ENCODE assay signal across 1 cellular context in the genomic region with DNA sequence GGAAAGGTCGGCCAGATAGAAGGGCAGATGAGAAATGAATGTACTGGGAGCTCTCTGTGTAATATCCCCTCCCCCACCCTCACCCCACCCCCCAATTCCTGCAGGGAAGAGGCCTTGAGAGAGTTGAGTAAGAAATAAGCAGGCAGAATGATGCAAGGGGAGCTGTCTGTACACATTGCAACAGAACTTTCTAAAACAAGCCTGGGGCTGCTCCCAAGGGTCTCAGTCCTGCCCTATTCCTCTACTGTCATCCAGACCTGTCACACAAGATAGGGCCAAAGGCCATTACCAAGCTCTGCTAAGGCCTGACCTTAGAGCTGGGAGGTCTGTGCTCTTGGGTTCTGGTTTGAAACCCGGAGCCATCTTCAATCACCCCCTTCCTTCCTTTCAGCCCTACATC.
A peak's percentile ranks its signal among the peaks of the same experiment; 100 is the strongest.
TF ChIP-seq lines count a peak whose summit lies in the region.

No MANE protein-coding gene starts in this region.

TF ChIP-seq in HepG2, 621 proteins besides CTCF, POLR2A, EP300 and RAD21 (continued from another document and continues in another):
- TF ChIP-seq, protein P1, sequence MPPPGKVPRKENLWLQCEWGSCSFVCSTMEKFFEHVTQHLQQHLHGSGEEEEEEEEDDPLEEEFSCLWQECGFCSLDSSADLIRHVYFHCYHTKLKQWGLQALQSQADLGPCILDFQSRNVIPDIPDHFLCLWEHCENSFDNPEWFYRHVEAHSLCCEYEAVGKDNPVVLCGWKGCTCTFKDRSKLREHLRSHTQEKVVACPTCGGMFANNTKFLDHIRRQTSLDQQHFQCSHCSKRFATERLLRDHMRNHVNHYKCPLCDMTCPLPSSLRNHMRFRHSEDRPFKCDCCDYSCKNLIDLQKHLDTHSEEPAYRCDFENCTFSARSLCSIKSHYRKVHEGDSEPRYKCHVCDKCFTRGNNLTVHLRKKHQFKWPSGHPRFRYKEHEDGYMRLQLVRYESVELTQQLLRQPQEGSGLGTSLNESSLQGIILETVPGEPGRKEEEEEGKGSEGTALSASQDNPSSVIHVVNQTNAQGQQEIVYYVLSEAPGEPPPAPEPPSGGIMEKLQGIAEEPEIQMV (CRISPR knock-in tag; IDR thresholded peaks at IDR 0.05; ENCODE audit: low read depth), result no peak
- TF ChIP-seq, protein P2, sequence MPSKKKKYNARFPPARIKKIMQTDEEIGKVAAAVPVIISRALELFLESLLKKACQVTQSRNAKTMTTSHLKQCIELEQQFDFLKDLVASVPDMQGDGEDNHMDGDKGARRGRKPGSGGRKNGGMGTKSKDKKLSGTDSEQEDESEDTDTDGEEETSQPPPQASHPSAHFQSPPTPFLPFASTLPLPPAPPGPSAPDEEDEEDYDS (CRISPR knock-in tag; IDR thresholded peaks at IDR 0.05), result no peak
- TF ChIP-seq, protein P3, sequence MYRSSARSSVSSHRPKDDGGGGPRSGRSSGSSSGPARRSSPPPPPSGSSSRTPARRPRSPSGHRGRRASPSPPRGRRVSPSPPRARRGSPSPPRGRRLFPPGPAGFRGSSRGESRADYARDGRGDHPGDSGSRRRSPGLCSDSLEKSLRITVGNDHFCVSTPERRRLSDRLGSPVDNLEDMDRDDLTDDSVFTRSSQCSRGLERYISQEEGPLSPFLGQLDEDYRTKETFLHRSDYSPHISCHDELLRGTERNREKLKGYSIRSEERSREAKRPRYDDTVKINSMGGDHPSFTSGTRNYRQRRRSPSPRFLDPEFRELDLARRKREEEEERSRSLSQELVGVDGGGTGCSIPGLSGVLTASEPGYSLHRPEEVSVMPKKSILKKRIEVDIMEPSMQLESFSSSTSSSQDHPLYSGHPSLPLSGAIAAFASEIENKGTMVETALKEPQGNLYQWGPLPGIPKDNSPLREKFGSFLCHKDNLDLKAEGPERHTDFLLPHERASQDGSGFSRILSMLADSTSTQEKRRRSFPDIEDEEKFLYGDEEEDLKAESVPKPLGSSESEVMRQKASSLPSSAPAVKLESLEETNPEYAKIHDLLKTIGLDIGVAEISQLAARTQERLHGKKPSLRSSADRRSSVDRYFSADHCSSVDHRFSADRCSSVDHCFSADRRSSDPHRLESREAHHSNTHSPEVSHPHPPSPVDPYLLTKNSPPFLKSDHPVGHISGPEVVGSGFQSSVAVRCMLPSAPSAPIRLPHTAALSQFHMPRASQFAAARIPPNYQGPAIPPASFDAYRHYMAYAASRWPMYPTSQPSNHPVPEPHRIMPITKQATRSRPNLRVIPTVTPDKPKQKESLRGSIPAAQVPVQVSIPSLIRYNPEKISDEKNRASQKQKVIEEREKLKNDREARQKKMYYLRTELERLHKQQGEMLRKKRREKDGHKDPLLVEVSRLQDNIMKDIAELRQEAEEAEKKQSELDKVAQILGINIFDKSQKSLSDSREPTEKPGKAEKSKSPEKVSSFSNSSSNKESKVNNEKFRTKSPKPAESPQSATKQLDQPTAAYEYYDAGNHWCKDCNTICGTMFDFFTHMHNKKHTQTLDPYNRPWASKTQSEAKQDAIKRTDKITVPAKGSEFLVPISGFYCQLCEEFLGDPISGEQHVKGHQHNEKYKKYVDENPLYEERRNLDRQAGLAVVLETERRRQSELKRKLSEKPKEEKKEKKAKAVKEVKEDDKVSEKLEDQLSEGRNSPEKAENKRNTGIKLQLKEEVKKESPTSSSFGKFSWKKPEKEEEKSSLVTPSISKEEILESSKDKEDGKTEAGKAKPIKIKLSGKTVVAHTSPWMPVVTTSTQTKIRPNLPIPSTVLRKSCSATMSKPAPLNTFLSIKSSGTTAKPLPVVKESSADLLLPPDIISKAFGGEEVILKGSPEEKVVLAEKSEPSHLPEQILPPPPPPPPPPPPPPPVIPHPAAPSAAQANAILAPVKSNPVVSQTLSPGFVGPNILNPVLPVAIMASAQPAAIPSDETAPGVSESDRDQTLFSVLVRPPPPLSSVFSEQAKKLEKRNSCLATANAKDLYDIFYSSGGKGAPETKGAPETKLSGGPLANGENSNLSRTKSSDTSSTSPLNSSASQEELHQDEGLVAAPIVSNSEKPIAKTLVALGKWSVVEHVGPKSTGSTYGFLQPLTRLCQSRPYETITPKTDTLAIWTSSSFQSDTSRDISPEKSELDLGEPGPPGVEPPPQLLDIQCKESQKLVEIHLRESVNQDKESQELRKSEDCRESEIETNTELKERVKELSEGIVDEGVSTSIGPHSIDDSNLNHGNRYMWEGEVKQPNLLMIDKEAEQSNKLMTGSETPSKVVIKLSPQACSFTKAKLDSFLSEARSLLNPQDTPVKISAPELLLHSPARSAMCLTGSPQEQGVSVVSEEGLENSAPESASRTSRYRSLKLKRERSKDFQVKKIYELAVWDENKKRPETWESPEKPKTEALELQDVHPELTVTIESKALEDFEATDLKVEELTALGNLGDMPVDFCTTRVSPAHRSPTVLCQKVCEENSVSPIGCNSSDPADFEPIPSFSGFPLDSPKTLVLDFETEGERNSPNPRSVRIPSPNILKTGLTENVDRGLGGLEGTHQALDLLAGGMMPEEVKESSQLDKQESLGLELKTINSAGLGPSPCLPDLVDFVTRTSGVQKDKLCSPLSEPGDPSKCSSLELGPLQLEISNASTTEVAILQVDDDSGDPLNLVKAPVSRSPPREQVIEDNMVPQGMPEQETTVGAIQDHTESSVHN (CRISPR knock-in tag; IDR thresholded peaks at IDR 0.05), result no peak
- TF ChIP-seq, protein P4, sequence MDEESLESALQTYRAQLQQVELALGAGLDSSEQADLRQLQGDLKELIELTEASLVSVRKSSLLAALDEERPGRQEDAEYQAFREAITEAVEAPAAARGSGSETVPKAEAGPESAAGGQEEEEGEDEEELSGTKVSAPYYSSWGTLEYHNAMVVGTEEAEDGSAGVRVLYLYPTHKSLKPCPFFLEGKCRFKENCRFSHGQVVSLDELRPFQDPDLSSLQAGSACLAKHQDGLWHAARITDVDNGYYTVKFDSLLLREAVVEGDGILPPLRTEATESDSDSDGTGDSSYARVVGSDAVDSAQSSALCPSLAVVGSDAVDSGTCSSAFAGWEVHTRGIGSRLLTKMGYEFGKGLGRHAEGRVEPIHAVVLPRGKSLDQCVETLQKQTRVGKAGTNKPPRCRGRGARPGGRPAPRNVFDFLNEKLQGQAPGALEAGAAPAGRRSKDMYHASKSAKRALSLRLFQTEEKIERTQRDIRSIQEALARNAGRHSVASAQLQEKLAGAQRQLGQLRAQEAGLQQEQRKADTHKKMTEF (CRISPR knock-in tag; IDR thresholded peaks at IDR 0.05), result peak; percentile 79; the same call in 1 of the 2 replicates
- TF ChIP-seq ZNF558 (CRISPR knock-in tag; IDR thresholded peaks at IDR 0.05; ENCODE audit: borderline replicate concordance) (no peak), FOXA1 (IDR thresholded peaks at IDR 0.05) (no peak), FOXA1 (CRISPR knock-in tag; IDR thresholded peaks at IDR 0.05) (peak; percentile 94), ZNF230 (CRISPR knock-in tag; IDR thresholded peaks at IDR 0.05) (no peak), DR1 (CRISPR knock-in tag; IDR thresholded peaks at IDR 0.05) (no peak), ZMYM4 (CRISPR knock-in tag; IDR thresholded peaks at IDR 0.05) (0 out of 2 replicates have a peak, but pooled peaks have one; percentile 19), SETDB1 (CRISPR knock-in tag; IDR thresholded peaks at IDR 0.05; ENCODE audit: borderline replicate concordance) (no peak), ZNF790 (CRISPR knock-in tag; IDR thresholded peaks at IDR 0.05; ENCODE audit: borderline replicate concordance) (no peak), SAFB2 (CRISPR knock-in tag; IDR thresholded peaks at IDR 0.05; ENCODE audit: borderline replicate concordance, low read depth) (no peak), ZNF292 (CRISPR knock-in tag; IDR thresholded peaks at IDR 0.05; ENCODE audit: borderline replicate concordance, low read depth) (peak; percentile 43; the same call in 1 of the 2 replicates), YY1 (IDR thresholded peaks at IDR 0.05; ENCODE audit: insufficient read depth, insufficient replicate concordance, low read depth, low read length) (no peak), ZNF562 (CRISPR knock-in tag; IDR thresholded peaks at IDR 0.05; ENCODE audit: borderline replicate concordance) (no peak), ZNF883 (CRISPR knock-in tag; IDR thresholded peaks at IDR 0.05; ENCODE audit: not compliant biosample characterization) (no peak), ZNF138 (CRISPR knock-in tag; IDR thresholded peaks at IDR 0.05; ENCODE audit: low read depth) (no peak), DNMT3B (CRISPR knock-in tag; conservative IDR thresholded peaks at IDR 0.05) (no peak), MTF1 (CRISPR knock-in tag; IDR thresholded peaks at IDR 0.05) (no peak), MXI1 (IDR thresholded peaks at IDR 0.05; ENCODE audit: borderline replicate concordance, low read depth, low read length) (no peak), NCOA5 (CRISPR knock-in tag; IDR thresholded peaks at IDR 0.05) (no peak), ZNF839 (CRISPR knock-in tag; IDR thresholded peaks at IDR 0.05; ENCODE audit: borderline replicate concordance) (no peak), ATAD3A (CRISPR knock-in tag; IDR thresholded peaks at IDR 0.05) (no peak), FOXC1 (CRISPR knock-in tag; IDR thresholded peaks at IDR 0.05; ENCODE audit: borderline replicate concordance) (no peak), ONECUT2 (CRISPR knock-in tag; IDR thresholded peaks at IDR 0.05) (0 out of 2 replicates have a peak, but pooled peaks have one; percentile 25), SRSF9 (IDR thresholded peaks at IDR 0.05; ENCODE audit: borderline replicate concordance, insufficient read depth, low read depth, low read length, poor library complexity, severe bottlenecking) (no peak), SMAD1 (CRISPR knock-in tag; IDR thresholded peaks at IDR 0.05; ENCODE audit: borderline replicate concordance, low read depth) (no peak), ZZZ3 (CRISPR knock-in tag; IDR thresholded peaks at IDR 0.05; ENCODE audit: borderline replicate concordance) (no peak), ZNF841 (CRISPR knock-in tag; IDR thresholded peaks at IDR 0.05; ENCODE audit: borderline replicate concordance) (no peak), TRIM24 (CRISPR knock-in tag; IDR thresholded peaks at IDR 0.05) (peak; percentile 93)
- TF ChIP-seq, protein P5, sequence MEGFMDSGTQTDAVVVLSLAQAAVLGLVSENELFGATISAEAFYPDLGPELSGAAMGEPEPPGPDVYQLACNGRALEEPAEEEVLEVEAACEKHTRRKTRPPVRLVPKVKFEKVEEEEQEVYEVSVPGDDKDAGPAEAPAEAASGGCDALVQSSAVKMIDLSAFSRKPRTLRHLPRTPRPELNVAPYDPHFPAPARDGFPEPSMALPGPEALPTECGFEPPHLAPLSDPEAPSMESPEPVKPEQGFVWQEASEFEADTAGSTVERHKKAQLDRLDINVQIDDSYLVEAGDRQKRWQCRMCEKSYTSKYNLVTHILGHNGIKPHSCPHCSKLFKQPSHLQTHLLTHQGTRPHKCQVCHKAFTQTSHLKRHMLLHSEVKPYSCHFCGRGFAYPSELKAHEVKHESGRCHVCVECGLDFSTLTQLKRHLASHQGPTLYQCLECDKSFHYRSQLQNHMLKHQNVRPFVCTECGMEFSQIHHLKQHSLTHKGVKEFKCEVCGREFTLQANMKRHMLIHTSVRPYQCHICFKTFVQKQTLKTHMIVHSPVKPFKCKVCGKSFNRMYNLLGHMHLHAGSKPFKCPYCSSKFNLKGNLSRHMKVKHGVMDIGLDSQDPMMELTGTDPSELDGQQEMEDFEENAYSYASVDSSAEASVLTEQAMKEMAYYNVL (CRISPR knock-in tag; IDR thresholded peaks at IDR 0.05; ENCODE audit: borderline replicate concordance), result no peak
- TF ChIP-seq, protein P6, sequence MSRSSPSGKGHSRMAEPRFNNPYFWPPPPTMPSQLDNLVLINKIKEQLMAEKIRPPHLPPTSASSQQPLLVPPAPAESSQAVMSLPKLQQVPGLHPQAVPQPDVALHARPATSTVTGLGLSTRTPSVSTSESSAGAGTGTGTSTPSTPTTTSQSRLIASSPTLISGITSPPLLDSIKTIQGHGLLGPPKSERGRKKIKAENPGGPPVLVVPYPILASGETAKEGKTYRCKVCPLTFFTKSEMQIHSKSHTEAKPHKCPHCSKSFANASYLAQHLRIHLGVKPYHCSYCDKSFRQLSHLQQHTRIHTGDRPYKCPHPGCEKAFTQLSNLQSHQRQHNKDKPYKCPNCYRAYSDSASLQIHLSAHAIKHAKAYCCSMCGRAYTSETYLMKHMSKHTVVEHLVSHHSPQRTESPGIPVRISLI (CRISPR knock-in tag; IDR thresholded peaks at IDR 0.05; ENCODE audit: borderline replicate concordance), result no peak
- TF ChIP-seq, protein P7, sequence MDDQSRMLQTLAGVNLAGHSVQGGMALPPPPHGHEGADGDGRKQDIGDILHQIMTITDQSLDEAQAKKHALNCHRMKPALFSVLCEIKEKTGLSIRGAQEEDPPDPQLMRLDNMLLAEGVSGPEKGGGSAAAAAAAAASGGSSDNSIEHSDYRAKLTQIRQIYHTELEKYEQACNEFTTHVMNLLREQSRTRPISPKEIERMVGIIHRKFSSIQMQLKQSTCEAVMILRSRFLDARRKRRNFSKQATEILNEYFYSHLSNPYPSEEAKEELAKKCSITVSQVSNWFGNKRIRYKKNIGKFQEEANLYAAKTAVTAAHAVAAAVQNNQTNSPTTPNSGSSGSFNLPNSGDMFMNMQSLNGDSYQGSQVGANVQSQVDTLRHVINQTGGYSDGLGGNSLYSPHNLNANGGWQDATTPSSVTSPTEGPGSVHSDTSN (CRISPR knock-in tag; IDR thresholded peaks at IDR 0.05; ENCODE audit: borderline replicate concordance), result no peak
- TF ChIP-seq, protein P8, sequence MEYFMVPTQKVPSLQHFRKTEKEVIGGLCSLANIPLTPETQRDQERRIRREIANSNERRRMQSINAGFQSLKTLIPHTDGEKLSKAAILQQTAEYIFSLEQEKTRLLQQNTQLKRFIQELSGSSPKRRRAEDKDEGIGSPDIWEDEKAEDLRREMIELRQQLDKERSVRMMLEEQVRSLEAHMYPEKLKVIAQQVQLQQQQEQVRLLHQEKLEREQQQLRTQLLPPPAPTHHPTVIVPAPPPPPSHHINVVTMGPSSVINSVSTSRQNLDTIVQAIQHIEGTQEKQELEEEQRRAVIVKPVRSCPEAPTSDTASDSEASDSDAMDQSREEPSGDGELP (IDR thresholded peaks at IDR 0.05; ENCODE audit: borderline replicate concordance, low read depth), result no peak
- TF ChIP-seq, protein P9, sequence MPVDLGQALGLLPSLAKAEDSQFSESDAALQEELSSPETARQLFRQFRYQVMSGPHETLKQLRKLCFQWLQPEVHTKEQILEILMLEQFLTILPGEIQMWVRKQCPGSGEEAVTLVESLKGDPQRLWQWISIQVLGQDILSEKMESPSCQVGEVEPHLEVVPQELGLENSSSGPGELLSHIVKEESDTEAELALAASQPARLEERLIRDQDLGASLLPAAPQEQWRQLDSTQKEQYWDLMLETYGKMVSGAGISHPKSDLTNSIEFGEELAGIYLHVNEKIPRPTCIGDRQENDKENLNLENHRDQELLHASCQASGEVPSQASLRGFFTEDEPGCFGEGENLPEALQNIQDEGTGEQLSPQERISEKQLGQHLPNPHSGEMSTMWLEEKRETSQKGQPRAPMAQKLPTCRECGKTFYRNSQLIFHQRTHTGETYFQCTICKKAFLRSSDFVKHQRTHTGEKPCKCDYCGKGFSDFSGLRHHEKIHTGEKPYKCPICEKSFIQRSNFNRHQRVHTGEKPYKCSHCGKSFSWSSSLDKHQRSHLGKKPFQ (CRISPR knock-in tag; IDR thresholded peaks at IDR 0.05; ENCODE audit: insufficient replicate concordance), result no peak
- TF ChIP-seq, protein P10, sequence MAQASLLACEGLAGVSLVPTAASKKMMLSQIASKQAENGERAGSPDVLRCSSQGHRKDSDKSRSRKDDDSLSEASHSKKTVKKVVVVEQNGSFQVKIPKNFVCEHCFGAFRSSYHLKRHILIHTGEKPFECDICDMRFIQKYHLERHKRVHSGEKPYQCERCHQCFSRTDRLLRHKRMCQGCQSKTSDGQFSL (CRISPR knock-in tag; IDR thresholded peaks at IDR 0.05), result no peak; the same call in 1 of the 2 replicates
